Comparison of ENCODE assay signal across 27 cellular contexts in the genomic region with DNA sequence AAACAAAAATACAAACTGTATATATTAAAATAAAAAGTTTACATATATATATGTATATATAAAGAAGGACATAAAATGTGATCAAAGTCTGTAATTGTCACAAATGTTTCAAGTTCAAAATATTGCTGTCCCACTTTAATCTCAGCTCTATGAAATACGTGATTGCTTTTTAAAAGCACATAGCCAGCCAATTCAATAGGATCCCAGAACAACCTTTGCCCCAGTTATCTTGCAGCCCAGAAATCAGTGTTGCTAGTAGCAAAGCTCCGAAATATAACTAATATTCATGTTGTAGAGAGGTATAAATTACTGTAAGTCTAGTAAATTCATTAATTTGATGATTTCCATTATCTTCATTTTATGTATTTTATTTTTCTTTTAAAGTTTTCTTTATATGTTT.
"Had no signal": no experiment of that assay in that cellular context is flagged by ENCODE, and none has a peak within 500 bp of the region (broad histone marks: within the 10 kb centered on the region; RNA-seq: fewer than 3 reads in every experiment).

No MANE protein-coding gene starts in this region.

- H3K27me3 ChIP-seq: neural progenitor cell, neutrophil, sigmoid colon, tibial nerve, upper lobe of left lung, vagina had no signal

- ATAC-seq: left ventricle myocardium superior; lower lobe of right lung; natural killer cell; psoas muscle; stimulated activated memory B cell treated with anti-CD40 and anti-IgM and Interleukin-4, amounts not matched to agents 10 μg/mL and 1 μg/mL and 100 μg/mL, for 72 hours; stimulated activated naive CD8-positive, alpha-beta T cell treated with anti-CD3 and anti-CD28 coated beads, Interleukin-15, amount 100 ng/mL, for 72 hours had no signal

- H3K36me3 ChIP-seq: lower lobe of right lung, neural progenitor cell, neutrophil, sigmoid colon, tibial nerve, upper lobe of left lung, vagina had no signal

- H3K4me2 ChIP-seq: neural progenitor cell had no signal

- H3K4me1 ChIP-seq: lower lobe of right lung, parathyroid adenoma, psoas muscle, tibial nerve, upper lobe of left lung, vagina had no signal

- H3K79me2 ChIP-seq: parathyroid adenoma had no signal

- H3K9ac ChIP-seq: neural progenitor cell, parathyroid adenoma had no signal

- H3K27ac ChIP-seq: lower lobe of right lung, neural progenitor cell, neutrophil, parathyroid adenoma, psoas muscle, sigmoid colon, tibial nerve, upper lobe of left lung, vagina had no signal

- DNase-seq: head of caudate nucleus; hypothalamus; immature natural killer cell; kidney; left ventricle myocardium superior; lower lobe of right lung; naive B cell; natural killer cell; nephron progenitor cell; occipital lobe; psoas muscle; sigmoid colon; small intestine; stimulated activated CD4-positive, alpha-beta T cell treated with anti-CD3 and anti-CD28 coated beads, Interleukin-1b, Interleukin-23, amount 100 ng/mL, for 48 hours; stimulated activated CD4-positive, alpha-beta T cell treated with anti-CD3 and anti-CD28 coated beads, Interleukin-2, amount 100 ng/mL, for 48 hours; stimulated activated CD4-positive, alpha-beta T cell treated with anti-CD3 and anti-CD28 coated beads, Interleukin-4, amount 100 ng/mL, for 4 hours; stimulated activated CD8-positive, alpha-beta memory T cell treated with anti-CD3 and anti-CD28 coated beads, Interleukin-4, amount 100 ng/mL, for 48 hours; stimulated activated naive CD4-positive, alpha-beta T cell treated with Interleukin-2 at 50 U/mL for 16 hours; stimulated activated naive CD8-positive, alpha-beta T cell treated with anti-CD3 and anti-CD28 coated beads, Interleukin-15, amount 100 ng/mL, for 72 hours; upper lobe of left lung had no signal

- H2AFZ ChIP-seq: parathyroid adenoma had no signal

- FAIRE-seq: islet of Langerhans, kidney, small intestine had no signal

- H3K4me3 ChIP-seq: lower lobe of right lung, neural progenitor cell, psoas muscle, sigmoid colon, tibial nerve, upper lobe of left lung, vagina had no signal

- H3K9me3 ChIP-seq: lower lobe of right lung, neutrophil, psoas muscle, sigmoid colon, tibial nerve, upper lobe of left lung, vagina had no signal
